ENCODE assay signal across 8 cellular contexts in genomic region chrX:1205681-1206611, GRCh38. TPM values are rescaled to one million over a fixed set of nuclear protein-coding genes. Genes with fewer than 3 reads are reported as not detected.
A peak's percentile ranks its signal among the peaks of the same experiment; 100 is the strongest.
DNase-seq lines count a peak whose midpoint lies in the region; TF ChIP-seq lines count a peak whose summit lies in the region.

No MANE protein-coding gene starts in this region.

- peak; percentile 52 to 72 (median 67) for DNase-seq in CD4-positive, alpha-beta memory T cell
- peak; percentile 67 for DNase-seq in activated naive CD4-positive, alpha-beta T cell treated with anti-CD3 and anti-CD28 coated beads for 36 hours
- DNase-seq in glutamatergic neuron = no peak
- peak; percentile 86 for DNase-seq in osteoblast (ENCODE audit: insufficient read length, low spot score, missing footprints)
- no peak for DNase-seq in DMS79 treated with DMSO at 0.1 percent for 48 hours (lab: John Stamatoyannopoulos, UW)
- no peak for DNase-seq in DMS153 (lab: John Stamatoyannopoulos, UW)
- DNase-seq in stimulated activated naive CD4-positive, alpha-beta T cell (lab: John Stamatoyannopoulos, UW) = no peak

- H3K27ac Mint-ChIP-seq in CD4-positive, alpha-beta memory T cell = peak overlapping the region in 5 of 7 donors; percentile 26 to 80 (median 49)
- H3K27ac Mint-ChIP-seq in IgD-negative memory B cell (no peak overlapping the region), glutamatergic neuron (ENCODE audit: unreplicated experiment) (no peak overlapping the region)
- H3K27ac Mint-ChIP-seq in activated naive CD4-positive, alpha-beta T cell treated with anti-CD3 and anti-CD28 coated beads for 36 hours = peak overlapping the region; percentile 72

- H3K4me3 Mint-ChIP-seq in CD4-positive, alpha-beta memory T cell = peak overlapping the region; percentile 80 to 87 (median 84)
- H3K4me3 Mint-ChIP-seq in IgD-negative memory B cell (peak overlapping the region; percentile 44 to 89 (median 74)), glutamatergic neuron (ENCODE audit: unreplicated experiment) (peak overlapping the region; percentile 83)
- H3K4me3 Mint-ChIP-seq in activated naive CD4-positive, alpha-beta T cell treated with anti-CD3 and anti-CD28 coated beads for 36 hours = peak overlapping the region; percentile 72

- no peaks in the 10 kb centered on the region for H3K79me2 ChIP-seq in osteoblast (ENCODE audit: insufficient read depth, low read length)

- H3K27me3 Mint-ChIP-seq in CD4-positive, alpha-beta memory T cell = no peaks in the 10 kb centered on the region
- H3K27me3 Mint-ChIP-seq in IgD-negative memory B cell (peaks cover 11% of the 10 kb centered on the region), glutamatergic neuron (ENCODE audit: unreplicated experiment) (peaks cover 3% of the 10 kb centered on the region)
- H3K27me3 Mint-ChIP-seq in activated naive CD4-positive, alpha-beta T cell treated with anti-CD3 and anti-CD28 coated beads for 36 hours (ENCODE audit: low read depth) = no peaks in the 10 kb centered on the region

- H2AFZ ChIP-seq in osteoblast (ENCODE audit: low read length) = peak overlapping the region; percentile 96

- H3K4me1 ChIP-seq in CD4-positive, alpha-beta memory T cell (ENCODE audit: insufficient read depth, low read length) = peaks cover 30% of the 10 kb centered on the region
- H3K4me1 ChIP-seq in osteoblast (ENCODE audit: insufficient read depth, low read length) = peaks cover 10% of the 10 kb centered on the region

- no peak overlapping the region for H3K27ac ChIP-seq in CD4-positive, alpha-beta memory T cell (ENCODE audit: low read depth, low read length)
- H3K27ac ChIP-seq in osteoblast (ENCODE audit: low read depth, low read length) = no peak overlapping the region

- H3K4me1 Mint-ChIP-seq in CD4-positive, alpha-beta memory T cell = peaks cover 19 to 36% (median 27%) of the 10 kb centered on the region in 4 donors
- H3K4me1 Mint-ChIP-seq in IgD-negative memory B cell (peaks cover 0 to 10% (median 3%) of the 10 kb centered on the region in 3 donors), glutamatergic neuron (ENCODE audit: low read depth, unreplicated experiment) (peaks cover 2% of the 10 kb centered on the region)
- H3K4me1 Mint-ChIP-seq in activated naive CD4-positive, alpha-beta T cell treated with anti-CD3 and anti-CD28 coated beads for 36 hours (ENCODE audit: low read depth) = peaks cover 17% of the 10 kb centered on the region

- POLR2A ChIA-PET in CD4-positive, alpha-beta memory T cell (lab: Charles Lee; ENCODE audit: partially characterized antibody) = no interaction called here

- no peaks in the 10 kb centered on the region for H3K36me3 Mint-ChIP-seq in CD4-positive, alpha-beta memory T cell
- no peaks in the 10 kb centered on the region for H3K36me3 Mint-ChIP-seq in IgD-negative memory B cell
- H3K36me3 Mint-ChIP-seq in activated naive CD4-positive, alpha-beta T cell treated with anti-CD3 and anti-CD28 coated beads for 36 hours (ENCODE audit: low read depth) = no peaks in the 10 kb centered on the region
- H3K36me3 Mint-ChIP-seq in glutamatergic neuron (ENCODE audit: unreplicated experiment) = no peaks in the 10 kb centered on the region

- CTCF ChIA-PET in CD4-positive, alpha-beta memory T cell (lab: Charles Lee; ENCODE audit: partially characterized antibody) = no interaction called here
- CTCF ChIA-PET in activated naive CD4-positive, alpha-beta T cell treated with anti-CD3 and anti-CD28 coated beads for 36 hours (lab: Charles Lee) = no interaction called here

- H3K9me3 ChIP-seq in CD4-positive, alpha-beta memory T cell (ENCODE audit: control insufficient read depth in 1 of 2, low read length in 2 of 2) = no peaks in the 10 kb centered on the region
- no peaks in the 10 kb centered on the region for H3K9me3 ChIP-seq in osteoblast (ENCODE audit: low read depth, low read length)

- peak overlapping the region; percentile 31 to 66 for H3K4me3 ChIP-seq in CD4-positive, alpha-beta memory T cell (ENCODE audit: low read length in 2 of 2)
- H3K4me3 ChIP-seq in osteoblast (ENCODE audit: insufficient read depth, low read length) = peak overlapping the region; percentile 65

- peaks cover 0 to 1% (median 0%) of the 10 kb centered on the region in 8 donors for H3K9me3 Mint-ChIP-seq in CD4-positive, alpha-beta memory T cell
- peaks cover 4% of the 10 kb centered on the region in 3 donors for H3K9me3 Mint-ChIP-seq in IgD-negative memory B cell
- no peaks in the 10 kb centered on the region for H3K9me3 Mint-ChIP-seq in activated naive CD4-positive, alpha-beta T cell treated with anti-CD3 and anti-CD28 coated beads for 36 hours
- peaks cover 2% of the 10 kb centered on the region for H3K9me3 Mint-ChIP-seq in glutamatergic neuron (ENCODE audit: unreplicated experiment)

- H3K27me3 ChIP-seq in CD4-positive, alpha-beta memory T cell (ENCODE audit: insufficient read depth, low read length) = no peaks in the 10 kb centered on the region
- no peaks in the 10 kb centered on the region for H3K27me3 ChIP-seq in osteoblast (ENCODE audit: insufficient read depth, low read length)

- intact Hi-C loops in CD4-positive, alpha-beta memory T cell (cut with micrococcal nuclease) = loop anchor here (1.0 to 5.0 kb wide), 2 partner anchors 40 to 889 kb away; partner anchors contain the start of gene GTPBP6
- intact Hi-C loops in activated naive CD4-positive, alpha-beta T cell treated with anti-CD3 and anti-CD28 coated beads for 36 hours (cut with micrococcal nuclease) = loop anchor here (1.0 to 5.0 kb wide), 6 partner anchors 26 to 451 kb away; partner anchors contain the start of genes ASMTL and P2RY8

- TF ChIP-seq CTCF in glutamatergic neuron (IDR thresholded peaks at IDR 0.05; ENCODE audit: partially characterized antibody, unreplicated experiment) (no peak), osteoblast (IDR thresholded peaks at IDR 0.05; ENCODE audit: extremely low read depth, low read depth, low read length) (no peak)

- no peaks in the 10 kb centered on the region for H3K36me3 ChIP-seq in CD4-positive, alpha-beta memory T cell (ENCODE audit: insufficient read depth, low read length)
- H3K36me3 ChIP-seq in osteoblast (ENCODE audit: insufficient read depth, low read length) = no peaks in the 10 kb centered on the region

- H3K4me2 ChIP-seq in osteoblast (ENCODE audit: insufficient read depth, low read length) = peak overlapping the region; percentile 84

- H4K20me1 ChIP-seq in osteoblast (ENCODE audit: insufficient read depth, low read length) = no peaks in the 10 kb centered on the region

RNA-seq across cellular contexts. Expression of gene CRLF2, which starts 6.5 kb away (rescaled TPM):
- under 1 TPM; 0.19 to 0.38 TPM for total RNA-seq in CD4-positive, alpha-beta memory T cell
- not detected for polyA plus RNA-seq in CD4-positive, alpha-beta memory T cell
- not detected for polyA plus RNA-seq in IgD-negative memory B cell
- total RNA-seq in activated naive CD4-positive, alpha-beta T cell treated with anti-CD3 and anti-CD28 coated beads for 36 hours = 1 to 10 TPM; 1.8 to 2.7 TPM
- total RNA-seq in glutamatergic neuron (ENCODE audit: unreplicated experiment) = 0.54 TPM
- 0.29 and 1.1 TPM in 2 replicates for total RNA-seq in osteoblast

Comparison
In these comparisons a context has a peak if more than half of its experiments do, and no peak if none do; other contexts are left out.
1. DNase-seq: peak in CD4-positive, alpha-beta memory T cell (5 of 5), activated naive CD4-positive, alpha-beta T cell treated with anti-CD3 and anti-CD28 coated beads for 36 hours (single experiment) and osteoblast (single experiment); none in glutamatergic neuron (single experiment), DMS79 treated with DMSO at 0.1 percent for 48 hours (single experiment), DMS153 (single experiment) and stimulated activated naive CD4-positive, alpha-beta T cell (0 of 6).
2. H3K27ac Mint-ChIP-seq: peak in CD4-positive, alpha-beta memory T cell (5 of 7) and activated naive CD4-positive, alpha-beta T cell treated with anti-CD3 and anti-CD28 coated beads for 36 hours (single experiment); none in IgD-negative memory B cell (0 of 3) and glutamatergic neuron (single experiment).
3. Peak in every context shown above with its lines, with median percentiles within 50 percentile points of each other: H3K4me3 Mint-ChIP-seq.